Comparison of ENCODE assay signal across 1 cellular context in genomic region chr2:74944987-74945782, GRCh38.
TF ChIP-seq lines count a peak whose summit lies in the region.

No MANE protein-coding gene starts in this region.

TF ChIP-seq in GM12878, 131 proteins besides CTCF, POLR2A, EP300 and RAD21 (continued from another document and continues in another):
- TF ChIP-seq STAT1 (conservative IDR thresholded peaks at IDR 0.05) (no peak), ATF3 (IDR thresholded peaks at IDR 0.05; ENCODE audit: borderline replicate concordance, extremely low read depth, low read depth, low read length) (no peak), CREB1 (IDR thresholded peaks at IDR 0.05; ENCODE audit: low read depth) (peak; percentile 90), CEBPZ (IDR thresholded peaks at IDR 0.05; ENCODE audit: low read depth, low read length) (no peak), IRF4 (IDR thresholded peaks at IDR 0.05; ENCODE audit: low read depth, low read length) (peak; percentile 91), CHD1 (IDR thresholded peaks at IDR 0.05; ENCODE audit: low read depth, low read length) (no peak), MTA3 (IDR thresholded peaks at IDR 0.05; ENCODE audit: borderline replicate concordance, low read length) (no peak), RFX5 (IDR thresholded peaks at IDR 0.05; ENCODE audit: low read depth, low read length) (no peak), ATF7 (IDR thresholded peaks at IDR 0.05; ENCODE audit: low read depth) (peak; percentile 96), TCF3 (IDR thresholded peaks at IDR 0.05; ENCODE audit: borderline replicate concordance, insufficient read depth, low read depth, low read length) (no peak), MXI1 (IDR thresholded peaks at IDR 0.05; ENCODE audit: low read depth, low read length) (no peak), RB1 (IDR thresholded peaks at IDR 0.05; ENCODE audit: borderline replicate concordance) (no peak), RELA (IDR thresholded peaks at IDR 0.05; ENCODE audit: borderline replicate concordance, partially characterized antibody) (no peak), BHLHE40 (IDR thresholded peaks at IDR 0.05; ENCODE audit: borderline replicate concordance in 1 of 2, low read depth in 2 of 2, low read length in 1 of 2) (peak in 1 of 2 experiments; percentile 27; a peak in 1 of 4 replicates), ASH2L (IDR thresholded peaks at IDR 0.05; ENCODE audit: borderline replicate concordance, low read depth) (no peak), IRF5 (IDR thresholded peaks at IDR 0.05; ENCODE audit: borderline replicate concordance) (no peak), ZNF622 (IDR thresholded peaks at IDR 0.05) (no peak), SMC3 (IDR thresholded peaks at IDR 0.05; ENCODE audit: borderline replicate concordance, low read length) (no peak), MEF2A (IDR thresholded peaks at IDR 0.05; ENCODE audit: insufficient read depth, low read depth, low read length) (peak; percentile 38; the same call in 1 of the 2 replicates), POLR2AphosphoS5 (IDR thresholded peaks at IDR 0.05; ENCODE audit: low read length) (no peak), NFXL1 (IDR thresholded peaks at IDR 0.05; ENCODE audit: borderline replicate concordance) (no peak), DPF2 (IDR thresholded peaks at IDR 0.05) (peak; percentile 85), BCL11A (IDR thresholded peaks at IDR 0.05; ENCODE audit: low read depth, low read length) (peak; percentile 88), GATAD2B (conservative IDR thresholded peaks at IDR 0.05; ENCODE audit: low read depth) (no peak), BCLAF1 (IDR thresholded peaks at IDR 0.05) (no peak), SP1 (IDR thresholded peaks at IDR 0.05; ENCODE audit: low read depth, low read length) (peak; percentile 18), SRF (IDR thresholded peaks at IDR 0.05; ENCODE audit: low read depth in 2 of 2, low read length in 2 of 2) (0 out of 4 replicates have a peak, but pooled peaks of 1 of the 2 experiments have one; percentile 11), ZBTB4 (CRISPR knock-in tag; IDR thresholded peaks at IDR 0.05) (no peak), ZBTB11 (CRISPR knock-in tag; IDR thresholded peaks at IDR 0.05) (no peak), USF1 (IDR thresholded peaks at IDR 0.05; ENCODE audit: borderline replicate concordance, extremely low read length, insufficient read depth, low read depth, low read length) (no peak), SREBF2 (IDR thresholded peaks at IDR 0.05; ENCODE audit: low read length) (no peak), PKNOX1 (IDR thresholded peaks at IDR 0.05) (peak; percentile 78), TAF1 (IDR thresholded peaks at IDR 0.05; ENCODE audit: borderline replicate concordance, low read depth, low read length) (no peak), JUND (IDR thresholded peaks at IDR 0.05; ENCODE audit: low read depth, low read length) (no peak), HDAC2 (IDR thresholded peaks at IDR 0.05) (no peak), NR2C1 (IDR thresholded peaks at IDR 0.05) (no peak), ESRRA (IDR thresholded peaks at IDR 0.05; ENCODE audit: low read length) (no peak), HCFC1 (IDR thresholded peaks at IDR 0.05; ENCODE audit: low read length) (no peak), FOXK2 (IDR thresholded peaks at IDR 0.05) (no peak), EED (IDR thresholded peaks at IDR 0.05; ENCODE audit: low read depth) (peak; percentile 87), NKRF (conservative IDR thresholded peaks at IDR 0.05) (no peak), RAD51 (IDR thresholded peaks at IDR 0.05) (no peak), EGR1 (IDR thresholded peaks at IDR 0.05; ENCODE audit: borderline replicate concordance in 1 of 2, low read depth in 2 of 2, low read length in 2 of 2) (no peak), CBFB (IDR thresholded peaks at IDR 0.05; ENCODE audit: low read depth) (peak; percentile 74), USF2 (IDR thresholded peaks at IDR 0.05; ENCODE audit: borderline replicate concordance, low read depth, low read length) (no peak), MEF2B (IDR thresholded peaks at IDR 0.05; ENCODE audit: partially characterized antibody, poor library complexity, severe bottlenecking) (no peak)
